In the genomic region with DNA sequence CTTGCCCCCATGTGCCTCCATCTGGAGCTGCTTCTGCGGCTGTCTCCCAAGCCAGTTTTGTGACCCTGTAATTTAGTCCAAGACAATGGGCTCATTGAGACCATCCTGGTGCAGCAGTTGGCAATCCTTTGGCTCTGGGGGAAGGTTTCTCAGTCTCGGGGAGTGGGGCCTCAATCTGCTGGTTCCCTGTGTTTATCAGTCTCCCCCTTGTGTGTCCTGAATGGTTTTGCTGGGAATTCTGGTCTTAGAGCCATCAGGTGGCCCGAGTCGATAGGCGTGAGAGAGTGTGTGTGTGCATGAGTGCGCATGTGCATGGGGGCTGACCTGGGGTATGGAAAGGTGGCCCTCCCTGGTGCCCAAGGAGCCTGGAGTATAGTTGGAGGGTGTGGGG, we compare ENCODE assay signal across 8 cellular contexts.
DNase-seq lines count a peak whose midpoint lies in the region; ATAC-seq and TF ChIP-seq lines count a peak whose summit lies in the region.

No MANE protein-coding gene starts in this region.

- no peak overlapping the region for H2BK120ac ChIP-seq in mesendoderm (ENCODE audit: low read depth, low read length)

- H3K27me3 ChIP-seq in mesendoderm (ENCODE audit: insufficient read depth, low read length, poor library complexity) (no peaks in the 10 kb centered on the region), tibial artery (no peaks in the 10 kb centered on the region)

- H2BK5ac ChIP-seq in mesendoderm (ENCODE audit: low read length): no peak overlapping the region

- WGBS in mesendoderm (ENCODE audit: extremely low coverage, insufficient coverage, low lambda C conversion rate): no CpG with 5 or more reads among the region's 6 CpGs

- H2BK15ac ChIP-seq in mesendoderm (replicated peaks; ENCODE audit: low read depth): no peak overlapping the region

- no peak overlapping the region for H4K8ac ChIP-seq in mesendoderm (ENCODE audit: low read depth, low read length)

- H3K9ac ChIP-seq in mesendoderm (ENCODE audit: low read length): peak overlapping the region; percentile 80

- H3K79me2 ChIP-seq in mesendoderm (ENCODE audit: control insufficient read depth, insufficient read depth, low read length): peaks cover 69% of the 10 kb centered on the region

- H3K4me3 Mint-ChIP-seq in activated naive CD4-positive, alpha-beta T cell treated with anti-CD3 and anti-CD28 coated beads for 36 hours: peak overlapping the region; percentile 90

- no peak overlapping the region for H2AK5ac ChIP-seq in mesendoderm (ENCODE audit: low read length)

- H3K27me3 Mint-ChIP-seq in activated naive CD4-positive, alpha-beta T cell treated with anti-CD3 and anti-CD28 coated beads for 36 hours (ENCODE audit: low read depth): no peaks in the 10 kb centered on the region

- H3K27ac Mint-ChIP-seq in activated naive CD4-positive, alpha-beta T cell treated with anti-CD3 and anti-CD28 coated beads for 36 hours: peak overlapping the region; percentile 83

- no peaks in the 10 kb centered on the region for H3K9me3 ChIP-seq in tibial artery

- no peak for DNase-seq in activated naive CD4-positive, alpha-beta T cell treated with anti-CD3 and anti-CD28 coated beads for 36 hours
- no peak for DNase-seq in activated naive CD4-positive, alpha-beta T cell treated with anti-CD3 and anti-CD28 coated beads, Interleukin-2, amount 50 U/mL, for 16 hours
- DNase-seq in astrocyte of the spinal cord (ENCODE audit: low read depth, low spot score) (no peak), mesendoderm (no peak), tibial artery (no peak), UCSD-AML1 (lab: John Stamatoyannopoulos, UW; ENCODE audit: unreplicated experiment) (no peak)

- TF ChIP-seq CTCF in astrocyte of the spinal cord (IDR thresholded peaks at IDR 0.05; ENCODE audit: low read depth, low read length): no peak
- no peak for TF ChIP-seq CTCF in tibial artery (IDR thresholded peaks at IDR 0.05)

- H3K4ac ChIP-seq in mesendoderm (ENCODE audit: low read depth, low read length): no peak overlapping the region

- no peak overlapping the region for H3K4me2 ChIP-seq in mesendoderm (ENCODE audit: low read length)

- peak overlapping the region; percentile 82 for H3K4me3 ChIP-seq in astrocyte of the spinal cord (ENCODE audit: low read depth, low read length)
- no peak overlapping the region for H3K4me3 ChIP-seq in mesendoderm (ENCODE audit: low read length)
- peak overlapping the region; percentile 63 to 93 for H3K4me3 ChIP-seq in tibial artery

- peaks cover 77% of the 10 kb centered on the region for H3K4me1 Mint-ChIP-seq in activated naive CD4-positive, alpha-beta T cell treated with anti-CD3 and anti-CD28 coated beads for 36 hours (ENCODE audit: low read depth)

- peak overlapping the region; percentile 19 for H3K56ac ChIP-seq in mesendoderm (ENCODE audit: low read length)

- H3K36me3 ChIP-seq in mesendoderm (ENCODE audit: control insufficient read depth, insufficient read depth, low read length): no peaks in the 10 kb centered on the region
- H3K36me3 ChIP-seq in tibial artery: no peaks in the 10 kb centered on the region

- intact Hi-C loops in activated naive CD4-positive, alpha-beta T cell treated with anti-CD3 and anti-CD28 coated beads for 36 hours (cut with micrococcal nuclease): loop anchor here (2.0 kb wide), 1 partner anchor 45 kb away; no protein-coding TSS in a partner anchor
- intact Hi-C loops in tibial artery (cut with DNase I; ENCODE audit: low total_unique reads): no loop called here

- H3K23ac ChIP-seq in mesendoderm (ENCODE audit: low read length): no peak overlapping the region

- H3K27ac ChIP-seq in mesendoderm (ENCODE audit: low read depth, low read length) (no peak overlapping the region), tibial artery (peak overlapping the region; percentile 88 to 97)

- peaks cover 2% of the 10 kb centered on the region for H3K36me3 Mint-ChIP-seq in activated naive CD4-positive, alpha-beta T cell treated with anti-CD3 and anti-CD28 coated beads for 36 hours (ENCODE audit: low read depth)

- in situ Hi-C loops in astrocyte of the spinal cord (cut with HindIII; ENCODE audit: low sequenced_read_pairs): no loop called here

- no peaks in the 10 kb centered on the region for H3K9me3 Mint-ChIP-seq in activated naive CD4-positive, alpha-beta T cell treated with anti-CD3 and anti-CD28 coated beads for 36 hours

- peaks cover 41% of the 10 kb centered on the region for H3K79me1 ChIP-seq in mesendoderm (ENCODE audit: low read length)

- H3K4me1 ChIP-seq in mesendoderm (ENCODE audit: control insufficient read depth, low read depth, low read length) (peaks cover 20% of the 10 kb centered on the region), tibial artery (peaks cover 5 to 84% (median 79%) of the 10 kb centered on the region in 4 donors)

- no peak overlapping the region for H3K18ac ChIP-seq in mesendoderm (ENCODE audit: low read length)

- ATAC-seq in GM18517 (IDR thresholded peaks at IDR 0.05; ENCODE audit: unreplicated experiment) (no peak), HG03175 (IDR thresholded peaks at IDR 0.05; ENCODE audit: unreplicated experiment) (no peak)

- no peak overlapping the region for H4K5ac ChIP-seq in mesendoderm (ENCODE audit: low read length)

- CTCF ChIA-PET in activated naive CD4-positive, alpha-beta T cell treated with anti-CD3 and anti-CD28 coated beads for 36 hours (lab: Charles Lee): interaction anchor here (0.6 to 3.0 kb wide), 6 partner anchors 21 to 120 kb away, joined by 3 to 24 read pairs (median 4); no protein-coding TSS in a partner anchor
